In the genomic region with DNA sequence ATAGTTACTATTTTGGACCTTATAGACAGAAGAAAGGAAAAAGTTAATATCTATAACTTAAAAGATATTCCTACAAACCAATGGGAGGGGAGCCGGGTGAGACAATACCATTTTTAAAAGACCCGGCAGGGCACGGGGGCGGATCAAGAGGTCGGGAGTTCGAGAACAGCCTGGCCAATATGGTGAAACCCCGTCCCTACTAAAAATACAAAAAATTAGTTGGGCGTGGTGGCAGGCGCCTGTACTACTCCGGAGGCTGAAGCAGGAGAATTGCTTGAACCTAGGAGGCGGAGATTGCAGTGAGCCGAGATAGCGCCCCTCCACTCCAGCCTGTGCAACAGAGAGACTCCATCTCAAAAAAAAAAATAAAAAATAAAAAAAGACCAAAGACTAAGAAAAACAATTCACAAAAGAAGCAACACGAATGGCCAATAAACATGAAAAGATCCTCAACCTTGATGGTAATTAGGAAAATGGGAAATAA, we compare ENCODE assay signal across 8 cellular contexts. TPM values are rescaled to one million over a fixed set of nuclear protein-coding genes. Genes with fewer than 3 reads are reported as not detected.
DNase-seq lines count a peak whose midpoint lies in the region; ATAC-seq and TF ChIP-seq lines count a peak whose summit lies in the region.

No MANE protein-coding gene starts in this region.

- H3K4me3 Mint-ChIP-seq in CD4-positive, CD25-positive, alpha-beta regulatory T cell, result peak overlapping the region; percentile 94 to 100 (median 99)

- no peaks in the 10 kb centered on the region for H3K9me3 ChIP-seq in CD4-positive, CD25-positive, alpha-beta regulatory T cell (ENCODE audit: control insufficient read depth in 2 of 2, low read length in 2 of 2)
- no peaks in the 10 kb centered on the region for H3K9me3 ChIP-seq in adipocyte (ENCODE audit: control insufficient read depth, low read length)
- no peaks in the 10 kb centered on the region for H3K9me3 ChIP-seq in mucosa of stomach (ENCODE audit: control insufficient read depth, low read length)
- H3K9me3 ChIP-seq in aorta (ENCODE audit: control insufficient read depth, low read length), result no peaks in the 10 kb centered on the region

- peaks cover 22 to 40% (median 30%) of the 10 kb centered on the region in 4 donors for H3K4me1 Mint-ChIP-seq in CD4-positive, CD25-positive, alpha-beta regulatory T cell

- 32 to 48% methylated on average over 14 of the region's 14 CpGs for WGBS in aorta, 2 donors

- peak in 1 of 3 donors; percentile 17 for DNase-seq in CD4-positive, CD25-positive, alpha-beta regulatory T cell
- DNase-seq in LNCaP clone FGC (ENCODE audit: low read depth) (no peak), adipocyte (ENCODE audit: low read depth) (peak; percentile 23), aorta (no peak), sciatic nerve (ENCODE audit: low spot score) (no peak), cortex of kidney (lab: John Stamatoyannopoulos, UW) (no peak)

- H3K27ac ChIP-seq in CD4-positive, CD25-positive, alpha-beta regulatory T cell (ENCODE audit: insufficient read depth, low read length, poor library complexity, severe bottlenecking), result peak overlapping the region; percentile 84
- H3K27ac ChIP-seq in aorta (ENCODE audit: low read depth in 1 of 2, low read length in 2 of 2), result no peak overlapping the region

- H3K4me3 ChIP-seq in CD4-positive, CD25-positive, alpha-beta regulatory T cell (ENCODE audit: low read depth, low read length), result peak overlapping the region; percentile 95
- H3K4me3 ChIP-seq in LNCaP clone FGC (ENCODE audit: low read depth, low read length), result peak overlapping the region; percentile 92
- H3K4me3 ChIP-seq in adipocyte (ENCODE audit: low read length), result peak overlapping the region; percentile 96
- H3K4me3 ChIP-seq in mucosa of stomach (ENCODE audit: low read length), result peak overlapping the region; percentile 51
- peak overlapping the region; percentile 26 to 97 for H3K4me3 ChIP-seq in aorta (ENCODE audit: low read length in 2 of 2)

- H3K9me3 Mint-ChIP-seq in CD4-positive, CD25-positive, alpha-beta regulatory T cell, result peaks cover 0 to 2% (median 0%) of the 10 kb centered on the region in 7 donors

- H3K4me1 ChIP-seq in CD4-positive, CD25-positive, alpha-beta regulatory T cell (ENCODE audit: control insufficient read depth, insufficient read depth, low read length, poor library complexity, severe bottlenecking), result peaks cover 28% of the 10 kb centered on the region
- peaks cover 26% of the 10 kb centered on the region for H3K4me1 ChIP-seq in adipocyte (ENCODE audit: control insufficient read depth, insufficient read depth, low read length)
- no peaks in the 10 kb centered on the region for H3K4me1 ChIP-seq in mucosa of stomach (ENCODE audit: control insufficient read depth, insufficient read depth, low read length)
- H3K4me1 ChIP-seq in aorta (ENCODE audit: control insufficient read depth in 1 of 2, insufficient read depth in 2 of 2, low read length in 2 of 2), result no peaks in the 10 kb centered on the region

- peaks cover 6% of the 10 kb centered on the region for H3K36me3 Mint-ChIP-seq in CD4-positive, CD25-positive, alpha-beta regulatory T cell

- peak overlapping the region; percentile 98 for H3K9ac ChIP-seq in adipocyte (ENCODE audit: low read length)
- H3K9ac ChIP-seq in mucosa of stomach (ENCODE audit: low read length), result peak overlapping the region; percentile 89

- no peak for TF ChIP-seq CTCF in LNCaP clone FGC (IDR thresholded peaks at IDR 0.05; ENCODE audit: control insufficient read depth, extremely low read depth, insufficient read depth)

- no peak for ATAC-seq in CD4-positive, CD25-positive, alpha-beta regulatory T cell (ENCODE audit: low read depth in 2 of 2)
- no peak for ATAC-seq in aorta (ENCODE audit: low FRiP score)
- ATAC-seq in sciatic nerve, result no peak
- ATAC-seq in HG02571 (IDR thresholded peaks at IDR 0.05; ENCODE audit: unreplicated experiment), result no peak

- H3K36me3 ChIP-seq in CD4-positive, CD25-positive, alpha-beta regulatory T cell (ENCODE audit: control insufficient read depth, insufficient read depth, low read length), result no peaks in the 10 kb centered on the region
- no peaks in the 10 kb centered on the region for H3K36me3 ChIP-seq in adipocyte (ENCODE audit: control insufficient read depth, insufficient read depth, low read length, severe bottlenecking)
- no peaks in the 10 kb centered on the region for H3K36me3 ChIP-seq in mucosa of stomach (ENCODE audit: control insufficient read depth, insufficient read depth, low read length)
- H3K36me3 ChIP-seq in aorta (ENCODE audit: control insufficient read depth in 1 of 2, insufficient read depth in 2 of 2, low read length in 1 of 2), result no peaks in the 10 kb centered on the region

- H3K27ac Mint-ChIP-seq in CD4-positive, CD25-positive, alpha-beta regulatory T cell, result peak overlapping the region in 2 of 3 donors; percentile 27 to 100

- peaks cover 36% of the 10 kb centered on the region for H3K27me3 Mint-ChIP-seq in CD4-positive, CD25-positive, alpha-beta regulatory T cell

- intact Hi-C loops in aorta (cut with DNase I), result loop anchor here (2.0 to 5.0 kb wide), 2 partner anchors 75 to 76 kb away; partner anchors contain the start of gene C1orf216 (in 2 of the 2)
- intact Hi-C loops in sciatic nerve (cut with DNase I), result no loop called here

- H3K27me3 ChIP-seq in CD4-positive, CD25-positive, alpha-beta regulatory T cell (ENCODE audit: control insufficient read depth, insufficient read depth, low read length), result peaks cover 25% of the 10 kb centered on the region
- H3K27me3 ChIP-seq in adipocyte (replicated peaks; ENCODE audit: control insufficient read depth, insufficient read depth, low read length) (peaks cover 8% of the 10 kb centered on the region), mucosa of stomach (ENCODE audit: control insufficient read depth, insufficient read depth, low read length) (peaks cover 11% of the 10 kb centered on the region), aorta (ENCODE audit: control insufficient read depth in 1 of 2, insufficient read depth in 2 of 2, low read length in 1 of 2) (no peaks in the 10 kb centered on the region)

RNA-seq across cellular contexts. Expression of gene PSMB2, which starts 1.2 kb away (rescaled TPM):
- 34.4 TPM for total RNA-seq in CD4-positive, CD25-positive, alpha-beta regulatory T cell
- 100 to 1,000 TPM in 1 of 4 donors, 10 to 100 TPM in 3; 69.6 to 101 (median 82.0) TPM for polyA plus RNA-seq in CD4-positive, CD25-positive, alpha-beta regulatory T cell
- total RNA-seq in aorta (10 to 100 TPM; 35.9 to 36.2 TPM), sciatic nerve (36.5 TPM)
- polyA plus RNA-seq in aorta, result 10 to 100 TPM; 27.7 to 38.3 TPM
